ENCODE assay signal across 7 cellular contexts in the genomic region with DNA sequence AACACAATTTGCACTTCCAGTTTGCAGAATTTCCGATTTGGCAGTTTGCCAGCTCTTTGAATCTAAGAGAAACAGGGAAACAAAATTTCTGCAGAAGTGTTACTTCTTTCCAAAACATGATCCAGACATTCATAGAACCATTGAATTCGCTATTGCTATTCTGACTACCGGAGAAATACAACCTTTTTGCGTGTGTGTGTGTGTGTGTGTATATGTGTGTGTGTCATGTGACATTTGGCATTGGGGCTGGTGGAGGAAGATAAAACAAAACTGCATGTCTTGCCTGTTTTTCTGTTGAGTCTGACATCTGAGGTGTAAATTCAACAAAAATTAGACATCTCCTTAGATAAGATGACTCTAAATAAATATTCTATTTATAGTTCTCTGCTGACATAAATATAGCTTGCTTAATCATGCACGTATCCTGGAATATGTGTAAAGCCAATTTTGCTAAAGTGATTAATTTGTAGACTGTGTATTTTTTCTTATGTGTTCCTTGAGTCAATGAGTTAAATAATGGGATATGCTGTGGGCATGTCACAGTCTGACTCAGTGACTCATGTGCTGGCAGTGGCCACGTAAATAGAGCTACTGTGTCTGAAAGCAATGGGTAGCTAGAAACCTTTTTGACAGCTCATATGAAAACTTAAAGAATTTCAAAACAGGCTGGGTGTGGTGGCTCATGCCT.
DNase-seq lines count a peak whose midpoint lies in the region; ATAC-seq, FAIRE-seq and TF ChIP-seq lines count a peak whose summit lies in the region.

No MANE protein-coding gene starts in this region.

- H3K27ac Mint-ChIP-seq in glutamatergic neuron (ENCODE audit: unreplicated experiment), result no peak overlapping the region

- TF ChIP-seq POLR2A in GM12891 (IDR thresholded peaks at IDR 0.05; ENCODE audit: low read depth, low read length), result no peak

- H3K4me3 Mint-ChIP-seq in glutamatergic neuron (ENCODE audit: unreplicated experiment), result no peak overlapping the region

- DNase-seq in GM12891 (ENCODE audit: insufficient read length, low spot score) (no peak), NOMO-1 (lab: John Stamatoyannopoulos, UW; ENCODE audit: unreplicated experiment in 2 of 2) (peak; percentile 25 to 70), dermis microvascular lymphatic vessel endothelial cell (ENCODE audit: low read depth in 2 of 2) (peak; percentile 14 to 29), posterior vena cava (ENCODE audit: low spot score) (peak; percentile 80), glutamatergic neuron (no peak), GM19239 (ENCODE audit: insufficient read length, low spot score) (no peak)

- H3K36me3 Mint-ChIP-seq in glutamatergic neuron (ENCODE audit: unreplicated experiment), result no peaks in the 10 kb centered on the region

- no peak for TF ChIP-seq CTCF in glutamatergic neuron (IDR thresholded peaks at IDR 0.05; ENCODE audit: partially characterized antibody, unreplicated experiment)

- no peaks in the 10 kb centered on the region for H3K9me3 Mint-ChIP-seq in glutamatergic neuron (ENCODE audit: unreplicated experiment)

- FAIRE-seq in GM12891 (lab: Jason Lieb, UNC), result peak; percentile 16
- no peak for FAIRE-seq in GM19239 (lab: Jason Lieb, UNC)

- H3K4me1 Mint-ChIP-seq in glutamatergic neuron (ENCODE audit: low read depth, unreplicated experiment), result peaks cover 4% of the 10 kb centered on the region

- intact Hi-C loops in posterior vena cava (cut with DNase I), result no loop called here

- H3K27me3 Mint-ChIP-seq in glutamatergic neuron (ENCODE audit: unreplicated experiment), result no peaks in the 10 kb centered on the region

- ATAC-seq in HG02610 (IDR thresholded peaks at IDR 0.05; ENCODE audit: unreplicated experiment), result peak; percentile 94

TF ChIP-seq in GM12891, 5 proteins besides CTCF, POLR2A, EP300 and RAD21:
- TF ChIP-seq POLR2AphosphoS5 (IDR thresholded peaks at IDR 0.05; ENCODE audit: low read depth, low read length) (no peak), PAX5 (IDR thresholded peaks at IDR 0.05; ENCODE audit: insufficient read depth, low read length, severe bottlenecking) (no peak), POU2F2 (IDR thresholded peaks at IDR 0.05; ENCODE audit: low read depth, low read length) (no peak), SPI1 (IDR thresholded peaks at IDR 0.05; ENCODE audit: low read depth, low read length) (no peak), TAF1 (IDR thresholded peaks at IDR 0.05; ENCODE audit: low read depth, low read length) (no peak)

Comparison
In these comparisons a context has a peak if more than half of its experiments do, and no peak if none do; other contexts are left out.
1. DNase-seq: peak in NOMO-1 (2 of 2), dermis microvascular lymphatic vessel endothelial cell (2 of 2) and posterior vena cava (single experiment); none in GM12891 (single experiment), glutamatergic neuron (single experiment) and GM19239 (single experiment).